In the genomic region with DNA sequence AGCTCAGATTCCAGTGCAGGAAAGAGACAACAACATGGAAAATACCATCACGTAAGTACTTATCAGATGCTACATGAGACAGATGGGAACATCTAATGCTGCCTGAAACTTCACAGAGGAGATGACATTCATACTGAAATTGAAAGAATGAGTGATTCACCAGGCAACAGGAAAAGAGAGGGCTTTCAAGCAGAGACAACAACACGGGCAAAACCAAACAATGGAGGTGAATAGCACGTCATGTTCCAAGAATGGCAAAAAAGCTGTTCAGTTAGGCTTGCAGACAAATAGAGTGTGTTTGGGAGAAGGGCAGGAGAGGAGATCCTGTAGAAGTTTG, we compare ENCODE assay signal across 9 cellular contexts. TPM values are rescaled to one million over a fixed set of nuclear protein-coding genes. Genes with fewer than 3 reads are reported as not detected.
DNase-seq lines count a peak whose midpoint lies in the region; ATAC-seq and TF ChIP-seq lines count a peak whose summit lies in the region.
"Had no signal": no experiment of that assay in that cellular context is flagged by ENCODE, and none has a peak within 500 bp of the region (broad histone marks: within the 10 kb centered on the region; RNA-seq: fewer than 3 reads in every experiment).

No MANE protein-coding gene starts in this region.

- CTCF ChIA-PET in CD8-positive, alpha-beta memory T cell (lab: Charles Lee), result no interaction called here

- no peaks in the 10 kb centered on the region for H4K20me1 ChIP-seq in KMS-11 (ENCODE audit: insufficient read depth)

- ATAC-seq in GM18505 (IDR thresholded peaks at IDR 0.05; ENCODE audit: unreplicated experiment) (peak; percentile 94), GM21717 (IDR thresholded peaks at IDR 0.05; ENCODE audit: unreplicated experiment) (peak; percentile 95)

- peak overlapping the region; percentile 33 for H2AFZ ChIP-seq in KMS-11 (ENCODE audit: low read depth)

- peaks cover 3% of the 10 kb centered on the region for H3K9me3 Mint-ChIP-seq in glutamatergic neuron (ENCODE audit: unreplicated experiment)
- no peaks in the 10 kb centered on the region for H3K9me3 Mint-ChIP-seq in CD8-positive, alpha-beta memory T cell
- H3K9me3 Mint-ChIP-seq: nephron had no signal

- no peaks in the 10 kb centered on the region for H3K27me3 ChIP-seq in KMS-11 (ENCODE audit: insufficient read depth, low read depth)
- H3K27me3 ChIP-seq in CD8-positive, alpha-beta memory T cell (ENCODE audit: insufficient read depth, low read length, poor library complexity, severe bottlenecking), result no peaks in the 10 kb centered on the region

- no peaks in the 10 kb centered on the region for H3K36me3 Mint-ChIP-seq in glutamatergic neuron (ENCODE audit: unreplicated experiment)
- H3K36me3 Mint-ChIP-seq in CD8-positive, alpha-beta memory T cell, result no peaks in the 10 kb centered on the region

- POLR2A ChIA-PET in CD8-positive, alpha-beta memory T cell (lab: Charles Lee), result no interaction called here

- no peak overlapping the region; the same call in 1 of the 2 replicates for H3K9ac ChIP-seq in KMS-11

- peak overlapping the region; percentile 53 for H3K27ac ChIP-seq in KMS-11
- H3K27ac ChIP-seq in CD8-positive, alpha-beta memory T cell (ENCODE audit: low read depth, low read length), result no peak overlapping the region

- no peak for TF ChIP-seq POLR2A in GM18505 (IDR thresholded peaks at IDR 0.05; ENCODE audit: borderline replicate concordance, extremely low read depth, insufficient read depth, insufficient read length)

- TF ChIP-seq CTCF in KMS-11 (conservative IDR thresholded peaks at IDR 0.05; ENCODE audit: low read depth, low read length) (no peak), fibroblast of pulmonary artery (IDR thresholded peaks at IDR 0.05; ENCODE audit: low read length, missing control alignments) (no peak), glutamatergic neuron (IDR thresholded peaks at IDR 0.05; ENCODE audit: partially characterized antibody, unreplicated experiment) (no peak)

- no peak overlapping the region for H3K4me3 ChIP-seq in KMS-11 (IDR thresholded peaks at IDR 0.05; ENCODE audit: insufficient read depth, low read depth, low read length)
- no peak overlapping the region for H3K4me3 ChIP-seq in fibroblast of pulmonary artery (replicated peaks; ENCODE audit: low read depth, low read length)
- no peak overlapping the region for H3K4me3 ChIP-seq in CD8-positive, alpha-beta memory T cell (ENCODE audit: low read length)

- H3K4me3 Mint-ChIP-seq in glutamatergic neuron (ENCODE audit: unreplicated experiment), result no peak overlapping the region
- no peak overlapping the region for H3K4me3 Mint-ChIP-seq in CD8-positive, alpha-beta memory T cell
- H3K4me3 Mint-ChIP-seq: nephron had no signal

- H3K79me2 ChIP-seq in KMS-11 (ENCODE audit: insufficient read depth, low read depth), result no peaks in the 10 kb centered on the region

- no peaks in the 10 kb centered on the region for H3K9me3 ChIP-seq in CD8-positive, alpha-beta memory T cell (ENCODE audit: low read length)

- H3K27ac Mint-ChIP-seq in glutamatergic neuron (ENCODE audit: unreplicated experiment), result no peak overlapping the region
- H3K27ac Mint-ChIP-seq in CD8-positive, alpha-beta memory T cell, result no peak overlapping the region
- H3K27ac Mint-ChIP-seq: nephron had no signal

- peaks cover 57% of the 10 kb centered on the region for H3K4me1 ChIP-seq in KMS-11 (ENCODE audit: low read depth, poor library complexity, severe bottlenecking)
- peaks cover 5% of the 10 kb centered on the region for H3K4me1 ChIP-seq in CD8-positive, alpha-beta memory T cell (ENCODE audit: insufficient read depth, low read length)

- H3K4me1 Mint-ChIP-seq in glutamatergic neuron (ENCODE audit: low read depth, unreplicated experiment), result no peaks in the 10 kb centered on the region
- H3K4me1 Mint-ChIP-seq in CD8-positive, alpha-beta memory T cell, result peaks cover 3 to 11% (median 5%) of the 10 kb centered on the region in 3 donors

- peak overlapping the region; percentile 61 for H3K4me2 ChIP-seq in KMS-11

- intact Hi-C loops in head of caudate nucleus (cut with DNase I), result no loop called here

- DNase-seq in fibroblast of pulmonary artery (ENCODE audit: low read depth) (peak; percentile 85), glutamatergic neuron (no peak), head of caudate nucleus (no peak), cortex of kidney (lab: John Stamatoyannopoulos, UW) (no peak)
- DNase-seq in CD8-positive, alpha-beta memory T cell, result no peak

- H3K27me3 Mint-ChIP-seq in glutamatergic neuron (ENCODE audit: unreplicated experiment), result no peaks in the 10 kb centered on the region
- H3K27me3 Mint-ChIP-seq in CD8-positive, alpha-beta memory T cell, result peaks cover 0 to 10% of the 10 kb centered on the region in 2 donors

- no peaks in the 10 kb centered on the region for H3K36me3 ChIP-seq in KMS-11 (ENCODE audit: insufficient read depth)
- H3K36me3 ChIP-seq in CD8-positive, alpha-beta memory T cell (ENCODE audit: insufficient read depth, low read length), result no peaks in the 10 kb centered on the region

RNA-seq across cellular contexts. Expression of a gene that starts 39.3 kb away (rescaled TPM):
- 16.0 TPM for total RNA-seq in glutamatergic neuron (ENCODE audit: unreplicated experiment)
- total RNA-seq in CD8-positive, alpha-beta memory T cell, result 10 to 100 TPM; 26.1 to 28.3 TPM
- 22.5 TPM for polyA plus RNA-seq in CD8-positive, alpha-beta memory T cell

RNA-seq across cellular contexts. Expression of a gene that starts 39.4 kb away (rescaled TPM):
- total RNA-seq in glutamatergic neuron (ENCODE audit: unreplicated experiment), result 29.7 TPM
- 1 to 10 TPM; 4.8 to 4.9 TPM for total RNA-seq in CD8-positive, alpha-beta memory T cell
- 3.9 TPM for polyA plus RNA-seq in CD8-positive, alpha-beta memory T cell
